Comparison of ENCODE assay signal across 8 cellular contexts in genomic region chr5:139057045-139057939, GRCh38.
A peak's percentile ranks its signal among the peaks of the same experiment; 100 is the strongest.
DNase-seq lines count a peak whose midpoint lies in the region; ATAC-seq, FAIRE-seq and TF ChIP-seq lines count a peak whose summit lies in the region.
"Not testable (repeated sequence)": the region's sequence is repeated elsewhere in the genome, so short reads cannot be mapped to it uniquely, and the experiment has no call there.

No MANE protein-coding gene starts in this region.

- peak; percentile 65 for DNase-seq in DMS53 (lab: John Stamatoyannopoulos, UW)
- DNase-seq in MV-4-11 (lab: John Stamatoyannopoulos, UW): peak; percentile 24
- DNase-seq in NCI-H82 (lab: John Stamatoyannopoulos, UW): peak; percentile 69
- DNase-seq in brain microvascular endothelial cell; H1 (ENCODE audit: low read depth in 1 of 2, low spot score in 2 of 2); glutamatergic neuron; lower lobe of right lung; smooth muscle cell (lab: John Stamatoyannopoulos, UW; ENCODE audit: unreplicated experiment): not testable (repeated sequence)

- H3F3A ChIP-seq in smooth muscle cell (ENCODE audit: low read depth): not testable (repeated sequence)

- H2BK120ac ChIP-seq in H1 (replicated peaks; ENCODE audit: low read depth, low read length): not testable (repeated sequence)

- not testable (repeated sequence) for H3K23ac ChIP-seq in H1 (ENCODE audit: insufficient read length)

- H3K79me2 ChIP-seq in H1 (ENCODE audit: control insufficient read depth in 1 of 2, insufficient read depth in 2 of 2, low read length in 2 of 2); smooth muscle cell (ENCODE audit: low read depth): not testable (repeated sequence)

- peaks cover 13% of the 10 kb centered on the region for H3K36me3 Mint-ChIP-seq in glutamatergic neuron (ENCODE audit: unreplicated experiment)

- CTCF ChIA-PET in H1 (lab: Charles Lee; ENCODE audit: partially characterized antibody): not testable (repeated sequence)

- not testable (repeated sequence) for H3K27me3 ChIP-seq in brain microvascular endothelial cell (replicated peaks); H1 (replicated peaks in 1 of 4; ENCODE audit: control insufficient read depth in 3 of 4, extremely low read depth in 1 of 4, insufficient read depth in 3 of 4, low read length in 3 of 4); lower lobe of right lung (ENCODE audit: low read depth); smooth muscle cell (ENCODE audit: low read depth)

- H2BK5ac ChIP-seq in H1 (ENCODE audit: low read depth, low read length): not testable (repeated sequence)

- FAIRE-seq in H1 (lab: Jason Lieb, UNC): not testable (repeated sequence)

- H4K8ac ChIP-seq in H1 (ENCODE audit: extremely low read depth, insufficient read depth, low read length): not testable (repeated sequence)

- TF ChIP-seq CTCF in brain microvascular endothelial cell (IDR thresholded peaks at IDR 0.05; ENCODE audit: low read depth, low read length, missing control alignments): peak; percentile 24
- not testable (repeated sequence) for TF ChIP-seq CTCF in H1 (IDR thresholded peaks at IDR 0.05; ENCODE audit: control extremely low read depth in 1 of 3, insufficient read depth in 1 of 3, low read depth in 1 of 3, low read length in 3 of 3); glutamatergic neuron (IDR thresholded peaks at IDR 0.05; ENCODE audit: partially characterized antibody, unreplicated experiment); lower lobe of right lung (IDR thresholded peaks at IDR 0.05); smooth muscle cell (IDR thresholded peaks at IDR 0.05; ENCODE audit: borderline replicate concordance, insufficient read depth, poor library complexity, severe bottlenecking)

- H3K23me2 ChIP-seq in H1 (ENCODE audit: low read depth, low read length): not testable (repeated sequence)

- not testable (repeated sequence) for H3K4me3 ChIP-seq in brain microvascular endothelial cell (ENCODE audit: low read depth, low read length); H1 (ENCODE audit: extremely low read depth in 1 of 4, insufficient read depth in 2 of 4, low read depth in 3 of 4, low read length in 4 of 4); lower lobe of right lung; smooth muscle cell

- H2BK12ac ChIP-seq in H1 (ENCODE audit: low read depth, low read length): not testable (repeated sequence)

- not testable (repeated sequence) for H3K18ac ChIP-seq in H1 (ENCODE audit: extremely low read depth, low read length)

- H2AFZ ChIP-seq in H1 (ENCODE audit: low read length); smooth muscle cell (ENCODE audit: low read depth): not testable (repeated sequence)

- not testable (repeated sequence) for H3K9ac ChIP-seq in H1 (replicated peaks in 1 of 4; ENCODE audit: extremely low read depth in 1 of 4, low read depth in 3 of 4, low read length in 3 of 4); smooth muscle cell (ENCODE audit: low read depth)

- peak overlapping the region; percentile 30 for H3K4me3 Mint-ChIP-seq in glutamatergic neuron (ENCODE audit: unreplicated experiment)

- intact Hi-C loops in lower lobe of right lung (cut with DNase I): not testable (repeated sequence)

- not testable (repeated sequence) for H3K56ac ChIP-seq in H1 (replicated peaks; ENCODE audit: insufficient read length, low read depth, low read length)

- H3K79me1 ChIP-seq in H1 (ENCODE audit: low read depth, low read length): not testable (repeated sequence)

- H3K4me1 ChIP-seq in H1 (replicated peaks in 1 of 4; ENCODE audit: control insufficient read depth in 3 of 4, insufficient read depth in 4 of 4, low read length in 3 of 4): not testable (repeated sequence)
- peaks cover 14% of the 10 kb centered on the region for H3K4me1 ChIP-seq in lower lobe of right lung
- peaks cover 23% of the 10 kb centered on the region for H3K4me1 ChIP-seq in smooth muscle cell (ENCODE audit: low read depth)

- not testable (repeated sequence) for H3K27ac ChIP-seq in brain microvascular endothelial cell; H1 (ENCODE audit: low read depth, low read length); lower lobe of right lung
- peak overlapping the region; percentile 22 for H3K27ac ChIP-seq in smooth muscle cell (ENCODE audit: low read depth)

- H4K20me1 ChIP-seq in H1 (replicated peaks in 1 of 2; ENCODE audit: control insufficient read depth in 1 of 2, insufficient read depth in 2 of 2, low read length in 2 of 2); smooth muscle cell (ENCODE audit: low read depth): not testable (repeated sequence)

- not testable (repeated sequence) for H3K9me3 Mint-ChIP-seq in glutamatergic neuron (ENCODE audit: unreplicated experiment)

- not testable (repeated sequence) for TF ChIP-seq POLR2A in H1 (IDR thresholded peaks at IDR 0.05; ENCODE audit: control extremely low read depth in 1 of 2, low read depth in 2 of 2, low read length in 2 of 2)

- H3K27me3 Mint-ChIP-seq in glutamatergic neuron (ENCODE audit: unreplicated experiment): not testable (repeated sequence)

- H3K4ac ChIP-seq in H1 (replicated peaks; ENCODE audit: insufficient read length, low read depth, low read length): not testable (repeated sequence)

- not testable (repeated sequence) for TF ChIP-seq EP300 in H1 (IDR thresholded peaks at IDR 0.05; ENCODE audit: borderline replicate concordance in 1 of 2, low read depth in 2 of 2, low read length in 2 of 2)

- not testable (repeated sequence) for H3K36me3 ChIP-seq in brain microvascular endothelial cell (replicated peaks); H1 (ENCODE audit: control insufficient read depth in 2 of 4, insufficient read depth in 4 of 4, low read length in 3 of 4); lower lobe of right lung; smooth muscle cell (ENCODE audit: low read depth)

- not testable (repeated sequence) for H4K5ac ChIP-seq in H1 (ENCODE audit: insufficient read length, low read depth, low read length)

- not testable (repeated sequence) for H2BK20ac ChIP-seq in H1 (ENCODE audit: low read length)

- not testable (repeated sequence) for H3K9me3 ChIP-seq in H1 (ENCODE audit: insufficient read depth in 2 of 2, low read depth in 1 of 2, low read length in 1 of 2); lower lobe of right lung; smooth muscle cell (replicated peaks; ENCODE audit: low read depth)

- peak overlapping the region; percentile 46; the same call in 1 of the 2 replicates for H2BK15ac ChIP-seq in H1 (ENCODE audit: low read length)

- H3K4me2 ChIP-seq in H1 (ENCODE audit: insufficient read depth in 1 of 2, low read depth in 2 of 2, low read length in 2 of 2): not testable (repeated sequence)
- H3K4me2 ChIP-seq in smooth muscle cell: peak overlapping the region; percentile 31

- H3K27ac Mint-ChIP-seq in glutamatergic neuron (ENCODE audit: unreplicated experiment): peak overlapping the region; percentile 92

- not testable (repeated sequence) for H4K91ac ChIP-seq in H1 (replicated peaks; ENCODE audit: insufficient read length, low read length)

- in situ Hi-C loops in brain microvascular endothelial cell (cut with HindIII; ENCODE audit: low pct_ligation_motif_present, low sequenced_read_pairs): not testable (repeated sequence)

- TF ChIP-seq RAD21 in H1 (IDR thresholded peaks at IDR 0.05 in 1 of 2, conservative IDR thresholded peaks at IDR 0.05 in 1 of 2; ENCODE audit: low read depth in 2 of 2, low read length in 2 of 2): not testable (repeated sequence)

- H3K4me1 Mint-ChIP-seq in glutamatergic neuron (ENCODE audit: low read depth, unreplicated experiment): peaks cover 21% of the 10 kb centered on the region

- H2AK5ac ChIP-seq in H1 (ENCODE audit: low read depth, low read length): not testable (repeated sequence)

- 94% methylated on average over 4 of the region's 7 CpGs; no CpG with 5 or more reads in 1 of the 2 experiments for WGBS in H1 (ENCODE audit: extremely low coverage in 1 of 2, insufficient coverage in 1 of 2, insufficient read length in 1 of 2, insufficient replicate concordance in 2 of 2, low coverage in 1 of 2, low lambda C conversion rate in 2 of 2, missing lambda C conversion rate in 1 of 2), 2 experiments
- WGBS in smooth muscle cell (ENCODE audit: low lambda C conversion rate): 76% methylated on average over 7 of the region's 7 CpGs

- peak; percentile 9 to 11 for ATAC-seq in lower lobe of right lung

- POLR2A ChIA-PET in H1 (lab: Charles Lee; ENCODE audit: partially characterized antibody): not testable (repeated sequence)

- not testable (repeated sequence) for H3K14ac ChIP-seq in H1 (ENCODE audit: insufficient read length)
